Comparison of ENCODE assay signal across 8 cellular contexts in the genomic region with DNA sequence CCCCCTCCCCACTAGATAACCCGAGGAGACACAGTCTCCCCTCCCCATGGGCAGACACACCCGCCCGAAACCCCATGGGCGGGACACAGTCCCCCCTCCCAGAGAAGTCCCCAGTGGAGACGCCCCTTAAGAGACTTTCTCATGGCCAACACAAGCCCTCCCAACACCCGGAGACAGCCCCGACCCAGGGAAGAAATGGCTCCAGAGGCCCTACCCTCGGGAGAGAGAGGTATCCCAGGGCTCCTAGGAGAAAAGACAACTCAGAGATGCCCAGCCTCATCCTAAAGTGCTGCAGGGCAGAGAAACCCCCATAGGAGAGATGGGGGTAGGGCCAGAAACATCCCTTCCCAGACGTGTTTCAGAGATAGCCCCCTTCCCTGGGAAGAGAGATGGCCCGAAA. TPM values are rescaled to one million over a fixed set of nuclear protein-coding genes. Genes with fewer than 3 reads are reported as not detected.
DNase-seq lines count a peak whose midpoint lies in the region; ATAC-seq and TF ChIP-seq lines count a peak whose summit lies in the region.

No MANE protein-coding gene starts in this region.

- peaks cover 21% of the 10 kb centered on the region for H3K4me1 Mint-ChIP-seq in activated naive CD4-positive, alpha-beta T cell treated with anti-CD3 and anti-CD28 coated beads, Interleukin-2, amount 10 ng/mL, durations not matched to agents 7 days and 5 days

- no peak for ATAC-seq in activated naive CD4-positive, alpha-beta T cell treated with anti-CD3 and anti-CD28 coated beads, Interleukin-2, amount 50 U/mL, for 72 hours
- ATAC-seq in lung (ENCODE audit: insufficient read depth, low FRiP score) (no peak), upper lobe of left lung (ENCODE audit: low FRiP score in 2 of 2) (no peak), HG03280 (IDR thresholded peaks at IDR 0.05; ENCODE audit: unreplicated experiment) (no peak), GM18505 (IDR thresholded peaks at IDR 0.05; ENCODE audit: unreplicated experiment) (no peak)

- WGBS in lung, 2 donors, result 25 to 36% methylated on average over 9 to 10 of the region's 10 CpGs
- 37 to 71% methylated on average over 2 to 8 of the region's 10 CpGs for WGBS in upper lobe of left lung, 2 donors

- H3K27ac ChIP-seq in ascending aorta (peak overlapping the region; percentile 85 to 88), lung (ENCODE audit: low read depth in 1 of 2, low read length in 1 of 2) (peak overlapping the region; percentile 68 to 83), upper lobe of left lung (peak overlapping the region; percentile 92 to 98 (median 96))

- H3K4me3 Mint-ChIP-seq in activated naive CD4-positive, alpha-beta T cell treated with anti-CD3 and anti-CD28 coated beads, Interleukin-2, amount 10 ng/mL, durations not matched to agents 7 days and 5 days, result peak overlapping the region; percentile 54

- H3K4me1 ChIP-seq in ascending aorta (peaks cover 0 to 8% of the 10 kb centered on the region in 2 donors), lung (ENCODE audit: control insufficient read depth in 2 of 2, insufficient read depth in 2 of 2, low read length in 2 of 2) (peaks cover 0 to 20% of the 10 kb centered on the region in 2 donors), upper lobe of left lung (peaks cover 36 to 62% (median 52%) of the 10 kb centered on the region in 4 donors)

- TF ChIP-seq POLR2A in upper lobe of left lung (IDR thresholded peaks at IDR 0.05) (no peak), GM18505 (IDR thresholded peaks at IDR 0.05; ENCODE audit: borderline replicate concordance, extremely low read depth, insufficient read depth, insufficient read length) (no peak)

- H3K27me3 Mint-ChIP-seq in activated naive CD4-positive, alpha-beta T cell treated with anti-CD3 and anti-CD28 coated beads, Interleukin-2, amount 10 ng/mL, durations not matched to agents 7 days and 5 days, result peaks cover 63% of the 10 kb centered on the region

- H3K36me3 ChIP-seq in ascending aorta, result no peaks in the 10 kb centered on the region
- H3K36me3 ChIP-seq in lung (ENCODE audit: control insufficient read depth in 2 of 2, insufficient read depth in 2 of 2, low read length in 2 of 2), result peaks cover 0 to 15% of the 10 kb centered on the region in 2 donors
- peaks cover 0 to 22% (median 5%) of the 10 kb centered on the region in 4 donors for H3K36me3 ChIP-seq in upper lobe of left lung

- no peak overlapping the region for H3K27ac Mint-ChIP-seq in activated naive CD4-positive, alpha-beta T cell treated with anti-CD3 and anti-CD28 coated beads, Interleukin-2, amount 10 ng/mL, durations not matched to agents 7 days and 5 days
- peak overlapping the region in 1 of 2 donors; percentile 39 for H3K27ac Mint-ChIP-seq in activated naive CD4-positive, alpha-beta T cell treated with anti-CD3 and anti-CD28 coated beads, Interleukin-2, amount 50 U/mL, for 72 hours

- no peak for DNase-seq in activated naive CD4-positive, alpha-beta T cell treated with anti-CD3 and anti-CD28 coated beads, Interleukin-2, amount 10 ng/mL, durations not matched to agents 7 days and 5 days
- no peak for DNase-seq in activated naive CD4-positive, alpha-beta T cell treated with anti-CD3 and anti-CD28 coated beads, Interleukin-2, amount 50 U/mL, for 72 hours (ENCODE audit: low spot score in 2 of 2)
- DNase-seq in ascending aorta (ENCODE audit: low spot score in 2 of 2) (no peak), lung (ENCODE audit: low spot score) (no peak), upper lobe of left lung (no peak), OCI-M2 (lab: John Stamatoyannopoulos, UW; ENCODE audit: unreplicated experiment) (no peak)

- H3K27me3 ChIP-seq in ascending aorta, result no peaks in the 10 kb centered on the region
- H3K27me3 ChIP-seq in lung (ENCODE audit: control insufficient read depth, insufficient read depth), result no peaks in the 10 kb centered on the region
- H3K27me3 ChIP-seq in upper lobe of left lung, result no peaks in the 10 kb centered on the region

- TF ChIP-seq CTCF in ascending aorta (IDR thresholded peaks at IDR 0.05) (no peak), lung (IDR thresholded peaks at IDR 0.05; ENCODE audit: control extremely low read depth, extremely low read depth) (no peak), upper lobe of left lung (IDR thresholded peaks at IDR 0.05) (no peak)

- H3K9me3 Mint-ChIP-seq in activated naive CD4-positive, alpha-beta T cell treated with anti-CD3 and anti-CD28 coated beads, Interleukin-2, amount 10 ng/mL, durations not matched to agents 7 days and 5 days, result no peaks in the 10 kb centered on the region
- H3K9me3 Mint-ChIP-seq in activated naive CD4-positive, alpha-beta T cell treated with anti-CD3 and anti-CD28 coated beads, Interleukin-2, amount 50 U/mL, for 72 hours, result no peaks in the 10 kb centered on the region

- CTCF ChIA-PET in activated naive CD4-positive, alpha-beta T cell treated with anti-CD3 and anti-CD28 coated beads, Interleukin-2, amount 10 ng/mL, durations not matched to agents 7 days and 5 days (lab: Charles Lee), result interaction anchor here (1.2 to 1.3 kb wide), 2 partner anchors 29 to 159 kb away, joined by 3 to 5 read pairs; no protein-coding TSS in a partner anchor

- TF ChIP-seq EP300 in upper lobe of left lung (IDR thresholded peaks at IDR 0.05), result no peak

- H3K9me3 ChIP-seq in ascending aorta (no peaks in the 10 kb centered on the region), lung (ENCODE audit: control insufficient read depth in 2 of 2, insufficient read depth in 1 of 2, low read length in 1 of 2) (no peaks in the 10 kb centered on the region), upper lobe of left lung (no peaks in the 10 kb centered on the region)

- peak overlapping the region; percentile 74 to 89 for H3K4me3 ChIP-seq in ascending aorta
- no peak overlapping the region for H3K4me3 ChIP-seq in lung
- peak overlapping the region in 3 of 4 donors; percentile 56 to 77 (median 65) for H3K4me3 ChIP-seq in upper lobe of left lung

- peaks cover 1% of the 10 kb centered on the region for H3K36me3 Mint-ChIP-seq in activated naive CD4-positive, alpha-beta T cell treated with anti-CD3 and anti-CD28 coated beads, Interleukin-2, amount 10 ng/mL, durations not matched to agents 7 days and 5 days
- H3K36me3 Mint-ChIP-seq in activated naive CD4-positive, alpha-beta T cell treated with anti-CD3 and anti-CD28 coated beads, Interleukin-2, amount 50 U/mL, for 72 hours, result no peaks in the 10 kb centered on the region

- intact Hi-C loops in ascending aorta (cut with DNase I), result no loop called here

RNA-seq across cellular contexts. Expression of a gene that starts 27.4 kb away (rescaled TPM):
- total RNA-seq in activated naive CD4-positive, alpha-beta T cell treated with anti-CD3 and anti-CD28 coated beads, Interleukin-2, amount 50 U/mL, for 72 hours, result under 1 TPM in 1 of 2 donors, not detected in 1; 0.56 TPM
- total RNA-seq in ascending aorta, result 165 TPM
- 10 to 100 TPM; 43.6 to 70.2 TPM for total RNA-seq in lung
- polyA plus RNA-seq in lung, result 10 to 100 TPM; 18.2 to 45.1 TPM
- total RNA-seq in upper lobe of left lung, result 100 to 1,000 TPM in 1 of 6 donors, 10 to 100 TPM in 5; 41.3 to 133 (median 81.6) TPM

Comparison
In these comparisons a context has a peak if more than half of its experiments do, and no peak if none do; other contexts are left out.
1. RNA of a gene that starts 27.4 kb away (total RNA-seq): 165 TPM in ascending aorta (single experiment), 41.3 to 133 TPM in upper lobe of left lung and 43.6 to 70.2 TPM in lung; 0.56 TPM in activated naive CD4-positive, alpha-beta T cell treated with anti-CD3 and anti-CD28 coated beads, Interleukin-2, amount 50 U/mL, for 72 hours; every median in the first group is over 10 times any median in the second.
2. Peak in every context shown above with its lines, with median percentiles within 50 percentile points of each other: H3K27ac ChIP-seq.